23 cellular contexts compared by ENCODE assay signal in the genomic region with DNA sequence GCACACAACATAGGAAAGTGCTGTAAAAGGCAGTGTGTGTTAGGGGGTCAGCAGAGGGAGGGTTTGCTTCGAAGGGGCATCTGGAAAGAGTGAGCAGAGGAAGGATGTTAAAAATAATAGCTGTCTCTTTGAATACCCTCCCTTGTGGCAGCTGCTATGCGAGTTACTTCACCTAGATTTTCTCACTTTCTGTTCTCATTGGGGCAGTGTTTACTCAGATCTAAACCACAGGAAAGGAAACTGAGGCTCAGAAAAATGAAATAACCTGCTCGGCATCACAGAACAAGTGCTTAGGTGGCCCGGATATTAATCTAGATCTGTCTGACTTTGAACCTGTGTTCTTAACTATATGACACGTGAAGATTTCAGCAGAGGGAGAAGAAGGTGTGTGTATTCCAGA.
DNase-seq lines count a peak whose midpoint lies in the region; ATAC-seq and FAIRE-seq lines count a peak whose summit lies in the region.
"Had no signal": no experiment of that assay in that cellular context is flagged by ENCODE, and none has a peak within 500 bp of the region (broad histone marks: within the 10 kb centered on the region; RNA-seq: fewer than 3 reads in every experiment).

No MANE protein-coding gene starts in this region.

- POLR2A ChIA-PET in CD4-positive, alpha-beta memory T cell (lab: Charles Lee; ENCODE audit: partially characterized antibody), result no interaction called here

- H3K36me3 ChIP-seq in CD4-positive, alpha-beta memory T cell (ENCODE audit: insufficient read depth, low read length), result no peaks in the 10 kb centered on the region
- H3K36me3 ChIP-seq: left lung, neural progenitor cell had no signal

- H3K4me1 ChIP-seq in CD4-positive, alpha-beta memory T cell (ENCODE audit: insufficient read depth, low read length), result no peaks in the 10 kb centered on the region
- H3K4me1 ChIP-seq: left lung, neural progenitor cell had no signal

- peaks cover 0 to 9% (median 3%) of the 10 kb centered on the region in 8 donors for H3K9me3 Mint-ChIP-seq in CD4-positive, alpha-beta memory T cell
- H3K9me3 Mint-ChIP-seq: activated naive CD4-positive, alpha-beta T cell treated with anti-CD3 and anti-CD28 coated beads, Interleukin-2, amount 10 ng/mL, durations not matched to agents 7 days and 5 days had no signal

- peaks cover 4 to 10% of the 10 kb centered on the region in 2 donors for H3K27me3 Mint-ChIP-seq in CD4-positive, alpha-beta memory T cell
- H3K27me3 Mint-ChIP-seq: activated naive CD4-positive, alpha-beta T cell treated with anti-CD3 and anti-CD28 coated beads, Interleukin-2, amount 10 ng/mL, durations not matched to agents 7 days and 5 days; brain had no signal

- no peaks in the 10 kb centered on the region for H3K27me3 ChIP-seq in CD4-positive, alpha-beta memory T cell (ENCODE audit: insufficient read depth, low read length)
- H3K27me3 ChIP-seq: neural progenitor cell had no signal

- H3K4me3 ChIP-seq in CD4-positive, alpha-beta memory T cell (ENCODE audit: low read length in 2 of 2), result no peak overlapping the region
- H3K4me3 ChIP-seq: left lung, neural progenitor cell had no signal

- H3K27ac ChIP-seq in CD4-positive, alpha-beta memory T cell (ENCODE audit: low read depth, low read length), result no peak overlapping the region
- H3K27ac ChIP-seq: left lung, neural progenitor cell had no signal

- ATAC-seq in GM21526 (IDR thresholded peaks at IDR 0.05; ENCODE audit: low FRiP score, unreplicated experiment), result peak; percentile 78
- peak; percentile 76 for ATAC-seq in HG03108 (IDR thresholded peaks at IDR 0.05; ENCODE audit: unreplicated experiment)
- ATAC-seq: activated CD8-positive, alpha-beta memory T cell treated with anti-CD3 and anti-CD28 coated beads, Interleukin-2, amount 10 ng/mL, durations not matched to agents 7 days and 5 days; left lung; Panc1; right cardiac atrium had no signal

- no peak overlapping the region for H3K27ac Mint-ChIP-seq in CD4-positive, alpha-beta memory T cell
- H3K27ac Mint-ChIP-seq: activated CD8-positive, alpha-beta memory T cell treated with anti-CD3 and anti-CD28 coated beads, Interleukin-2, amount 10 ng/mL, durations not matched to agents 7 days and 5 days; activated naive CD4-positive, alpha-beta T cell treated with anti-CD3 and anti-CD28 coated beads, Interleukin-2, amount 10 ng/mL, durations not matched to agents 7 days and 5 days; brain; neural progenitor cell had no signal

- H3K4me1 Mint-ChIP-seq in CD4-positive, alpha-beta memory T cell, result no peaks in the 10 kb centered on the region
- H3K4me1 Mint-ChIP-seq: activated CD8-positive, alpha-beta memory T cell treated with anti-CD3 and anti-CD28 coated beads, Interleukin-2, amount 10 ng/mL, durations not matched to agents 7 days and 5 days; activated naive CD4-positive, alpha-beta T cell treated with anti-CD3 and anti-CD28 coated beads, Interleukin-2, amount 10 ng/mL, durations not matched to agents 7 days and 5 days; brain; neural progenitor cell had no signal

- DNase-seq in GM18507 (ENCODE audit: extremely low spot score, insufficient read length, low read depth) (no peak), T-helper 1 cell (no peak), NCI-H446 treated with DMSO at 0.1 percent for 48 hours (lab: John Stamatoyannopoulos, UW) (no peak), NCI-H1417 (lab: John Stamatoyannopoulos, UW) (no peak)
- no peak for DNase-seq in CD4-positive, alpha-beta memory T cell
- DNase-seq: activated CD8-positive, alpha-beta memory T cell treated with anti-CD3 and anti-CD28 coated beads, Interleukin-2, amount 10 ng/mL, durations not matched to agents 7 days and 5 days; activated naive CD4-positive, alpha-beta T cell treated with anti-CD3 and anti-CD28 coated beads, Interleukin-2, amount 10 ng/mL, durations not matched to agents 7 days and 5 days; cerebellar nuclear complex; left lung; mesenchymal stem cell; NCI-H1105; NCI-H2029; NCI-H526; posterior cingulate gyrus; right cardiac atrium; SIG-M5; stimulated activated CD4-positive, alpha-beta T cell treated with anti-CD3 and anti-CD28 coated beads, Interleukin-2, amount 100 ng/mL, for 48 hours; trophoblast cell had no signal

- peak; percentile 69 for FAIRE-seq in GM18507 (lab: Jason Lieb, UNC)

- no peak overlapping the region for H3K4me3 Mint-ChIP-seq in CD4-positive, alpha-beta memory T cell
- H3K4me3 Mint-ChIP-seq: activated CD8-positive, alpha-beta memory T cell treated with anti-CD3 and anti-CD28 coated beads, Interleukin-2, amount 10 ng/mL, durations not matched to agents 7 days and 5 days; activated naive CD4-positive, alpha-beta T cell treated with anti-CD3 and anti-CD28 coated beads, Interleukin-2, amount 10 ng/mL, durations not matched to agents 7 days and 5 days; brain; neural progenitor cell had no signal

- CTCF ChIA-PET in CD4-positive, alpha-beta memory T cell (lab: Charles Lee; ENCODE audit: partially characterized antibody), result no interaction called here

- no peaks in the 10 kb centered on the region for H3K36me3 Mint-ChIP-seq in CD4-positive, alpha-beta memory T cell
- H3K36me3 Mint-ChIP-seq: activated CD8-positive, alpha-beta memory T cell treated with anti-CD3 and anti-CD28 coated beads, Interleukin-2, amount 10 ng/mL, durations not matched to agents 7 days and 5 days; activated naive CD4-positive, alpha-beta T cell treated with anti-CD3 and anti-CD28 coated beads, Interleukin-2, amount 10 ng/mL, durations not matched to agents 7 days and 5 days had no signal

- intact Hi-C loops in CD4-positive, alpha-beta memory T cell (cut with micrococcal nuclease), result no loop called here

- no peaks in the 10 kb centered on the region for H3K9me3 ChIP-seq in CD4-positive, alpha-beta memory T cell (ENCODE audit: control insufficient read depth in 1 of 2, low read length in 2 of 2)
